ENCODE assay signal across 15 cellular contexts in genomic region chr1:10204003-10204642, GRCh38.
"Had no signal": no experiment of that assay in that cellular context is flagged by ENCODE, and none has a peak within 500 bp of the region (broad histone marks: within the 10 kb centered on the region; RNA-seq: fewer than 3 reads in every experiment).

No MANE protein-coding gene starts in this region.

- H3K4me3 ChIP-seq: breast epithelium, esophagus squamous epithelium, ovary, spleen, transverse colon had no signal

- H3K4me1 ChIP-seq: breast epithelium had no signal

- H3K27ac ChIP-seq: breast epithelium, esophagus squamous epithelium, foreskin keratinocyte, ovary, spleen, transverse colon had no signal

- H3K9me3 ChIP-seq: breast epithelium, esophagus squamous epithelium, ovary, spleen, transverse colon had no signal

- H3K36me3 ChIP-seq: breast epithelium, esophagus squamous epithelium, ovary, spleen, transverse colon had no signal

- H3K27me3 ChIP-seq: breast epithelium, ovary had no signal

- ATAC-seq: foreskin keratinocyte, T-helper 17 cell had no signal

- DNase-seq: activated B cell treated with CpG ODN at 0.5 μM for 24 hours; activated CD4-positive, alpha-beta T cell treated with anti-CD3 and anti-CD28 coated beads, Interleukin-2, amount 10 ng/mL, durations not matched to agents 24 days and 14 days; activated CD8-positive, alpha-beta memory T cell treated with anti-CD3 and anti-CD28 coated beads for 24 hours; activated effector memory CD4-positive, alpha-beta T cell treated with anti-CD3 and anti-CD28 coated beads, Interleukin-2, amount 50 U/mL, for 16 hours; esophagus squamous epithelium; foreskin keratinocyte; head of caudate nucleus; nephron progenitor cell; ovary; spleen; stimulated activated CD4-positive, alpha-beta T cell treated with anti-CD3 and anti-CD28 coated beads, Interleukin-1b, Interleukin-23, amount 100 ng/mL, for 48 hours; stimulated activated naive CD4-positive, alpha-beta T cell; T-helper 17 cell; transverse colon had no signal
